Comparison of ENCODE assay signal across 22 cellular contexts in the genomic region with DNA sequence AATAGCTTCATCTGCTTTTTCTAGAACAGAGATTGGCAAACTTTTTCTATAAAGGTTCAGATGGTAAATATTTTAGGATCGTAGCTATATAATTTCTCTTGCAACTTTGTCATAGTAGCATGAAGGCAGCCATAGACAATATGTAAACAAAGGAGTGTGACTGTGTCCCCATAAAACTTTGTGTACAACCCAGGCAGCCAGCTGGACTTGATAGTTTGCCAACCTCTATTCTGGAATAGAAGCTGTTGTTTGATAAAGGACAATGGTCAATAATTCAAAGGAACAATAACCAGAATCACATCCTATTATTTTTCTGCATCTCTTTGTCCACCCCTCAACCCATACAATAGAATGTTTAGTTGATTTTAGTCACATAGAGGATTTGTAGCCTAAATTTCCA.
DNase-seq lines count a peak whose midpoint lies in the region; FAIRE-seq lines count a peak whose summit lies in the region.
"Had no signal": no experiment of that assay in that cellular context is flagged by ENCODE, and none has a peak within 500 bp of the region (broad histone marks: within the 10 kb centered on the region; RNA-seq: fewer than 3 reads in every experiment).

No MANE protein-coding gene starts in this region.

- H3K4me3 ChIP-seq in small intestine (ENCODE audit: low read depth in 1 of 2, low read length in 2 of 2) = no peak overlapping the region
- H3K4me3 ChIP-seq in MG63 = no peak overlapping the region
- H3K4me3 ChIP-seq: uterus had no signal

- no peaks in the 10 kb centered on the region for H3K36me3 ChIP-seq in small intestine (ENCODE audit: control insufficient read depth in 2 of 2, insufficient read depth in 2 of 2, low read length in 2 of 2)
- no peaks in the 10 kb centered on the region for H3K36me3 ChIP-seq in MG63
- H3K36me3 ChIP-seq: neutrophil, uterus had no signal

- 3 to 52% (median 26%) methylated on average over 1 of the region's 1 CpG for WGBS in small intestine, 3 donors

- H3K9me3 ChIP-seq in small intestine (ENCODE audit: control insufficient read depth, low read depth) = no peaks in the 10 kb centered on the region
- no peaks in the 10 kb centered on the region for H3K9me3 ChIP-seq in MG63
- H3K9me3 ChIP-seq: neutrophil, uterus had no signal

- peak; percentile 36 for DNase-seq in DMS53 (lab: John Stamatoyannopoulos, UW)
- no peak for DNase-seq in DMS53 treated with DMSO at 0.1 percent for 48 hours (lab: John Stamatoyannopoulos, UW; ENCODE audit: unreplicated experiment)
- peak; percentile 67 for DNase-seq in NCI-H774 (lab: John Stamatoyannopoulos, UW)
- peak; percentile 95 for DNase-seq in globus pallidus (ENCODE audit: low spot score)
- peak; percentile 53 for DNase-seq in small intestine
- no peak for DNase-seq in NCI-H187 (lab: John Stamatoyannopoulos, UW)
- no peak for DNase-seq in MG63
- no peak for DNase-seq in activated CD4-positive, alpha-beta T cell treated with anti-CD3 and anti-CD28 coated beads, Interleukin-2, amount 50 U/mL, for 4 hours
- DNase-seq: activated CD4-positive, alpha-beta T cell treated with anti-CD3 and anti-CD28 coated beads for 1 hour; AML-193; cerebellar nuclear complex; EL; endodermal cell; HCEC 1CT; Karpas-422; NCI-H1417 treated with DMSO at 0.1 percent for 48 hours; NCI-H2227 treated with DMSO at 0.1 percent for 48 hours; RPMI8226; stimulated activated CD4-positive, alpha-beta T cell treated with anti-CD3 and anti-CD28 coated beads, Interleukin-12 subunit alpha, Interleukin-12 subunit beta, amount 100 ng/mL, for 4 hours; uterus had no signal

- no peaks in the 10 kb centered on the region for H3K4me1 ChIP-seq in small intestine (ENCODE audit: control insufficient read depth in 2 of 2, insufficient read depth in 1 of 2, low read depth in 1 of 2, low read length in 1 of 2)
- H3K4me1 ChIP-seq: uterus had no signal

- H3K27me3 ChIP-seq in small intestine (ENCODE audit: control insufficient read depth in 2 of 2, insufficient read depth in 2 of 2, low read length in 2 of 2) (no peaks in the 10 kb centered on the region), MG63 (no peaks in the 10 kb centered on the region)
- H3K27me3 ChIP-seq: neutrophil, uterus had no signal

- no peak overlapping the region for H3K27ac ChIP-seq in small intestine (ENCODE audit: low read depth in 1 of 2, low read length in 1 of 2)
- H3K27ac ChIP-seq: 22Rv1, neutrophil, uterus had no signal

- no peak for FAIRE-seq in small intestine (lab: Jason Lieb, UNC)

Comparison
In these comparisons a context has a peak if more than half of its experiments do, and no peak if none do; other contexts are left out.
1. DNase-seq: peak in DMS53 (single experiment), NCI-H774 (single experiment), globus pallidus (single experiment) and small intestine (single experiment); none in DMS53 treated with DMSO at 0.1 percent for 48 hours (single experiment), NCI-H187 (0 of 2), MG63 (single experiment) and activated CD4-positive, alpha-beta T cell treated with anti-CD3 and anti-CD28 coated beads, Interleukin-2, amount 50 U/mL, for 4 hours (0 of 2).